In genomic region chr9:136849038-136849959, GRCh38 we compare ENCODE assay signal across 8 cellular contexts. TPM values are rescaled to one million over a fixed set of nuclear protein-coding genes. Genes with fewer than 3 reads are reported as not detected.
DNase-seq lines count a peak whose midpoint lies in the region; ATAC-seq and TF ChIP-seq lines count a peak whose summit lies in the region.

Gene PHPT1 (plus strand): TSS chr9:136849409. CDS start chr9:136849431, 22 bp downstream.

- H3K27me3 ChIP-seq in H7 (ENCODE audit: control insufficient read depth, insufficient read depth, low read length), result peaks cover 5% of the 10 kb centered on the region

- TF ChIP-seq CTCF in natural killer cell (IDR thresholded peaks at IDR 0.05), result no peak

- no peaks in the 10 kb centered on the region for H3K27me3 Mint-ChIP-seq in natural killer cell (ENCODE audit: low read depth in 2 of 2)

- no peaks in the 10 kb centered on the region for H3K9me3 Mint-ChIP-seq in natural killer cell

- H3K4me3 ChIP-seq in H7 (ENCODE audit: insufficient read depth, low read depth, low read length), result peak within 1 kb of the TSS; percentile 70

- peak within 1 kb of the TSS; percentile 88 to 97 for H3K27ac Mint-ChIP-seq in natural killer cell

- peaks cover 5% of the 10 kb centered on the region for H3K36me3 ChIP-seq in H7 (replicated peaks; ENCODE audit: control insufficient read depth, insufficient read depth, low read length)

- DNase-seq in ELF-1 (ENCODE audit: low read depth, low spot score), result peak; percentile 99
- DNase-seq in H7, result peak; percentile 100
- peak; percentile 98 for DNase-seq in M059J (ENCODE audit: low read depth)
- DNase-seq in SHP77 (lab: John Stamatoyannopoulos, UW), result peak; percentile 97 to 98
- peak; percentile 94 for DNase-seq in activated effector memory CD4-positive, alpha-beta T cell treated with Interleukin-2 at 50 U/mL for 16 hours
- DNase-seq in fibroblast of peridontal ligament (ENCODE audit: extremely low read depth), result peak; percentile 99
- peak; percentile 97 for DNase-seq in natural killer cell
- peak; percentile 98 for DNase-seq in stimulated activated naive CD4-positive, alpha-beta T cell treated with Interleukin-2 at 50 U/mL for 16 hours (lab: John Stamatoyannopoulos, UW)

- peak within 1 kb of the TSS; percentile 93 for H3K4me3 Mint-ChIP-seq in natural killer cell

- H3K36me3 Mint-ChIP-seq in natural killer cell, result no peaks in the 10 kb centered on the region

- peak; percentile 88 to 95 (median 89) for ATAC-seq in natural killer cell

- H3K4me1 Mint-ChIP-seq in natural killer cell, result peaks cover 8 to 27% of the 10 kb centered on the region in 2 donors

- intact Hi-C loops in natural killer cell (cut with micrococcal nuclease), result loop anchor here (1.0 to 10.0 kb wide), 3 partner anchors 37 to 314 kb away; partner anchors contain the start of genes CLIC3 and TRAF2

RNA-seq across cellular contexts. Expression of gene PHPT1, which starts in this region (rescaled TPM):
- total RNA-seq in H7 (2014; rRNA removed; shearing (Covaris generic)), result 68.2 and 75.5 TPM in 2 replicates
- total RNA-seq in M059J (2014; rRNA removed; shearing (Covaris generic)), result 81.2 and 95.3 TPM in 2 replicates
- 10 to 100 TPM; 63.5 to 69.8 (median 67.7) TPM for total RNA-seq in natural killer cell

Comparison
In these comparisons a context has a peak if more than half of its experiments do, and no peak if none do; other contexts are left out.
1. Peak in every context shown above with its lines: DNase-seq, ATAC-seq and H3K4me3 ChIP-seq.